Comparison of ENCODE assay signal across 17 cellular contexts in the genomic region with DNA sequence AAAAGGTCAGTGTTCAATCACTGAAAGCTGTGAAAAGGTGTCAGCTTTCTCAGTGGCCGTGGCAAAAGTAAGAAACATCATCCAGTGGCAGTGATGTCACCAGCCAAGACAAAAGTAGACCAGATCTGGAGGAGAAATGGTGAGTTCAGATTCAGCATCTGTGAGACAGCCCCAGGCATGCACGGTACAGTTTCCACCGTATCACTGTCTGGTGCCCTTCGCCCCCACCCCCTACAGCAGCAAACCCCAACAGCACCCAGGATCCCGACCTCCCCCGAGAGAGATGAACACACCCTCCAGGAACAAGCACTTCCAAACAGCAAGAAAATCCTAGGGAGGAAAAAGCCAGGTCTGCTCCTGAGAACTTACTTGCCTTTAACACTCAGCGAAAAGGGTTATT.
"Had no signal": no experiment of that assay in that cellular context is flagged by ENCODE, and none has a peak within 500 bp of the region (broad histone marks: within the 10 kb centered on the region; RNA-seq: fewer than 3 reads in every experiment).

No MANE protein-coding gene starts in this region.

- H3K36me3 Mint-ChIP-seq: natural killer cell; stimulated activated effector memory CD8-positive, alpha-beta T cell treated with anti-CD3 and anti-CD28 coated beads, Interleukin-12 subunit alpha, Interleukin-12 subunit beta, amount 100 ng/mL, for 72 hours; type B pancreatic cell had no signal

- DNase-seq: dermis blood vessel endothelial cell; effector memory CD4-positive, alpha-beta T cell; esophagus squamous epithelium; left ventricle myocardium superior; lower lobe of right lung; natural killer cell; psoas muscle; right cardiac atrium; sigmoid colon; stimulated activated CD4-positive, alpha-beta T cell treated with anti-CD3 and anti-CD28 coated beads, Interleukin-2, amount 100 ng/mL, for 24 hours; stimulated activated CD4-positive, alpha-beta T cell treated with anti-CD3 and anti-CD28 coated beads, Interleukin-4, amount 100 ng/mL, for 24 hours; stimulated activated naive CD4-positive, alpha-beta T cell treated with Interleukin-2 at 50 U/mL for 16 hours; stomach; testis had no signal

- H3K27ac Mint-ChIP-seq: natural killer cell; stimulated activated effector memory CD8-positive, alpha-beta T cell treated with anti-CD3 and anti-CD28 coated beads, Interleukin-12 subunit alpha, Interleukin-12 subunit beta, amount 100 ng/mL, for 72 hours; type B pancreatic cell had no signal

- ATAC-seq: left ventricle myocardium superior, lower lobe of right lung, natural killer cell, psoas muscle, right cardiac atrium had no signal

- H3K9me3 Mint-ChIP-seq: natural killer cell; neural crest cell; stimulated activated effector memory CD8-positive, alpha-beta T cell treated with anti-CD3 and anti-CD28 coated beads, Interleukin-12 subunit alpha, Interleukin-12 subunit beta, amount 100 ng/mL, for 72 hours; type B pancreatic cell had no signal

- H3K4me1 Mint-ChIP-seq: natural killer cell; neural crest cell; stimulated activated effector memory CD8-positive, alpha-beta T cell treated with anti-CD3 and anti-CD28 coated beads, Interleukin-12 subunit alpha, Interleukin-12 subunit beta, amount 100 ng/mL, for 72 hours had no signal

- H3K27me3 Mint-ChIP-seq: type B pancreatic cell had no signal

- H3K4me3 Mint-ChIP-seq: natural killer cell; neural crest cell; stimulated activated effector memory CD8-positive, alpha-beta T cell treated with anti-CD3 and anti-CD28 coated beads, Interleukin-12 subunit alpha, Interleukin-12 subunit beta, amount 100 ng/mL, for 72 hours; type B pancreatic cell had no signal
